11 cellular contexts compared by ENCODE assay signal in genomic region chr19:45049073-45049736, GRCh38. TPM values are rescaled to one million over a fixed set of nuclear protein-coding genes. Genes with fewer than 3 reads are reported as not detected.
A peak's percentile ranks its signal among the peaks of the same experiment; 100 is the strongest.
DNase-seq lines count a peak whose midpoint lies in the region; ATAC-seq and TF ChIP-seq lines count a peak whose summit lies in the region.
"Had no signal": no experiment of that assay in that cellular context is flagged by ENCODE, and none has a peak within 500 bp of the region (broad histone marks: within the 10 kb centered on the region; RNA-seq: fewer than 3 reads in every experiment).

No MANE protein-coding gene starts in this region.

- no peak overlapping the region for H3T11ph ChIP-seq in H9 (ENCODE audit: low read length)

- no peak overlapping the region for H3K4me2 ChIP-seq in H9 (ENCODE audit: insufficient read depth, insufficient read length, low read length)

- peaks cover 5% of the 10 kb centered on the region; the same call in 1 of the 2 replicates for H3K79me2 ChIP-seq in H9 (ENCODE audit: insufficient read depth, low read length)

- TF ChIP-seq CTCF in H9 (conservative IDR thresholded peaks at IDR 0.05) (no peak), foreskin keratinocyte (conservative IDR thresholded peaks at IDR 0.05) (no peak), progenitor cell of endocrine pancreas (IDR thresholded peaks at IDR 0.05; ENCODE audit: unreplicated experiment) (no peak)
- no peak for TF ChIP-seq CTCF in activated CD8-positive, alpha-beta T cell treated with anti-CD3 and anti-CD28 coated beads for 36 hours (IDR thresholded peaks at IDR 0.05)

- no peak overlapping the region for H3K56ac ChIP-seq in H9 (ENCODE audit: insufficient read length, low read depth, low read length)

- no CpG with 5 or more reads among the region's 8 CpGs for WGBS in H9 (ENCODE audit: extremely low coverage, insufficient read length, low lambda C conversion rate)

- H4K91ac ChIP-seq in H9 (ENCODE audit: insufficient read length, low read depth, low read length): no peak overlapping the region

- CTCF ChIA-PET in activated CD8-positive, alpha-beta T cell treated with anti-CD3 and anti-CD28 coated beads for 36 hours (lab: Charles Lee): interaction anchor here (1.0 to 1.4 kb wide), 4 partner anchors 11 to 77 kb away, joined by 3 to 8 read pairs (median 4); no protein-coding TSS in a partner anchor

- peak overlapping the region; percentile 52 to 94 (median 73); a peak in 5 of 7 replicates for H3K27ac Mint-ChIP-seq in H9
- H3K27ac Mint-ChIP-seq in activated CD8-positive, alpha-beta T cell treated with anti-CD3 and anti-CD28 coated beads for 36 hours: peak overlapping the region; percentile 39
- peak overlapping the region; percentile 41 for H3K27ac Mint-ChIP-seq in progenitor cell of endocrine pancreas

- H2AFZ ChIP-seq in H9 (ENCODE audit: low read length): no peak overlapping the region

- H3K27me3 Mint-ChIP-seq in H9 (ENCODE audit: low read depth): no peaks in the 10 kb centered on the region
- no peaks in the 10 kb centered on the region for H3K27me3 Mint-ChIP-seq in activated CD8-positive, alpha-beta T cell treated with anti-CD3 and anti-CD28 coated beads for 36 hours
- H3K27me3 Mint-ChIP-seq in progenitor cell of endocrine pancreas: no peaks in the 10 kb centered on the region

- H3K36me3 Mint-ChIP-seq in H9 (ENCODE audit: insufficient read depth in 1 of 3, low read depth in 3 of 3): peaks cover 20 to 53% (median 50%) of the 10 kb centered on the region in 3 experiments; a peak in 6 of 7 replicates
- peaks cover 25% of the 10 kb centered on the region for H3K36me3 Mint-ChIP-seq in activated CD8-positive, alpha-beta T cell treated with anti-CD3 and anti-CD28 coated beads for 36 hours (ENCODE audit: low read depth)
- peaks cover 19% of the 10 kb centered on the region for H3K36me3 Mint-ChIP-seq in progenitor cell of endocrine pancreas (ENCODE audit: insufficient read depth)

- H4K8ac ChIP-seq in H9 (replicated peaks; ENCODE audit: insufficient read length, low read depth, low read length): no peak overlapping the region

- no peak overlapping the region for H3K9ac ChIP-seq in H9 (ENCODE audit: extremely low read depth, insufficient read length, low read length)

- no peak overlapping the region for H3K23ac ChIP-seq in H9 (ENCODE audit: insufficient read length, low read depth, low read length)

- no peak overlapping the region for H2BK20ac ChIP-seq in H9 (ENCODE audit: low read depth, low read length, poor library complexity, severe bottlenecking)

- H3K18ac ChIP-seq in H9 (ENCODE audit: insufficient read length, low read depth, low read length): no peak overlapping the region

- no peak overlapping the region for H2BK15ac ChIP-seq in H9 (ENCODE audit: low read depth, low read length)

- H2BK12ac ChIP-seq in H9 (ENCODE audit: insufficient read length, low read depth, low read length): no peak overlapping the region

- H3K9me3 Mint-ChIP-seq in H9 (no peaks in the 10 kb centered on the region; a peak in 1 of 5 replicates), progenitor cell of endocrine pancreas (ENCODE audit: low read depth) (no peaks in the 10 kb centered on the region)
- no peaks in the 10 kb centered on the region for H3K9me3 Mint-ChIP-seq in activated CD8-positive, alpha-beta T cell treated with anti-CD3 and anti-CD28 coated beads for 36 hours

- H3K27ac ChIP-seq in H9 (ENCODE audit: insufficient read length, low read depth, low read length): no peak overlapping the region
- no peak overlapping the region for H3K27ac ChIP-seq in foreskin keratinocyte
- H3K27ac ChIP-seq: lower lobe of right lung had no signal

- intact Hi-C loops in activated CD8-positive, alpha-beta T cell treated with anti-CD3 and anti-CD28 coated beads for 36 hours (cut with micrococcal nuclease): no loop called here

- H3K4me1 Mint-ChIP-seq in H9 (no peaks in the 10 kb centered on the region; a peak in 2 of 4 replicates), progenitor cell of endocrine pancreas (ENCODE audit: low read depth) (peaks cover 24% of the 10 kb centered on the region)
- H3K4me1 Mint-ChIP-seq in activated CD8-positive, alpha-beta T cell treated with anti-CD3 and anti-CD28 coated beads for 36 hours (ENCODE audit: low read depth): peaks cover 37% of the 10 kb centered on the region

- H2AK5ac ChIP-seq in H9 (ENCODE audit: insufficient read length, low read length): no peak overlapping the region

- no peak overlapping the region for H2BK120ac ChIP-seq in H9 (ENCODE audit: low read depth, low read length, poor library complexity, severe bottlenecking)

- H3K14ac ChIP-seq in H9 (ENCODE audit: insufficient read depth, low read length): no peak overlapping the region

- no peak overlapping the region for H2BK5ac ChIP-seq in H9 (ENCODE audit: insufficient read length, low read length)

- no peak for DNase-seq in H9
- no peak for DNase-seq in activated CD8-positive, alpha-beta T cell treated with anti-CD3 and anti-CD28 coated beads for 36 hours
- peak; percentile 24 to 51 for DNase-seq in foreskin keratinocyte
- DNase-seq in progenitor cell of endocrine pancreas (ENCODE audit: low spot score, unreplicated experiment): no peak
- DNase-seq in NCI-H345 treated with DMSO at 0.1 percent for 48 hours (lab: John Stamatoyannopoulos, UW; ENCODE audit: unreplicated experiment): no peak
- DNase-seq: KBM-7; lower lobe of right lung; NCI-H69; stimulated activated naive CD4-positive, alpha-beta T cell treated with Interleukin-2 at 50 U/mL for 16 hours had no signal

- no peak overlapping the region for H3K4ac ChIP-seq in H9 (ENCODE audit: low read depth, low read length)

- POLR2A ChIA-PET in activated CD8-positive, alpha-beta T cell treated with anti-CD3 and anti-CD28 coated beads for 36 hours (lab: Charles Lee): interaction anchor here (0.8 to 1.4 kb wide), 4 partner anchors 10 to 57 kb away, joined by 3 to 5 read pairs (median 4); partner anchors contain the start of gene CLASRP

- H3K4me1 ChIP-seq in H9 (ENCODE audit: insufficient read depth, low read length): no peaks in the 10 kb centered on the region
- peaks cover 10% of the 10 kb centered on the region for H3K4me1 ChIP-seq in foreskin keratinocyte

- no peaks in the 10 kb centered on the region for H4K20me1 ChIP-seq in H9 (ENCODE audit: control insufficient read depth, insufficient read depth, insufficient read length)

- ATAC-seq in activated CD8-positive, alpha-beta T cell treated with anti-CD3 and anti-CD28 coated beads for 36 hours: no peak
- ATAC-seq in foreskin keratinocyte (peak; percentile 76), GM21576 (IDR thresholded peaks at IDR 0.05; ENCODE audit: unreplicated experiment) (no peak), GM18868 (IDR thresholded peaks at IDR 0.05; ENCODE audit: unreplicated experiment) (no peak)
- ATAC-seq: lower lobe of right lung had no signal

- H3K27me3 ChIP-seq in H9 (ENCODE audit: insufficient read depth, low read length): no peaks in the 10 kb centered on the region
- H3K27me3 ChIP-seq in foreskin keratinocyte: no peaks in the 10 kb centered on the region

- H3K79me1 ChIP-seq in H9 (ENCODE audit: insufficient read depth, low read depth, low read length, poor library complexity, severe bottlenecking): no peaks in the 10 kb centered on the region

- no peak overlapping the region for H4K5ac ChIP-seq in H9 (ENCODE audit: insufficient read length, low read depth, low read length)

- H3K9me3 ChIP-seq in H9 (ENCODE audit: control insufficient read depth, low read depth, low read length): no peaks in the 10 kb centered on the region
- H3K9me3 ChIP-seq: lower lobe of right lung had no signal

- no peaks in the 10 kb centered on the region for H3K23me2 ChIP-seq in H9 (ENCODE audit: insufficient read length, low read depth, low read length, poor library complexity, severe bottlenecking)

- H3K4me3 Mint-ChIP-seq in H9: no peak overlapping the region; a peak in 1 of 5 replicates
- H3K4me3 Mint-ChIP-seq in activated CD8-positive, alpha-beta T cell treated with anti-CD3 and anti-CD28 coated beads for 36 hours: no peak overlapping the region
- no peak overlapping the region for H3K4me3 Mint-ChIP-seq in progenitor cell of endocrine pancreas (ENCODE audit: low read depth)

RNA-seq across cellular contexts. Expression of gene CLASRP, which starts 10.4 kb away (rescaled TPM):
- total RNA-seq in H9 (2021): 87.0 and 87.1 TPM in 2 replicates
- total RNA-seq in activated CD8-positive, alpha-beta T cell treated with anti-CD3 and anti-CD28 coated beads for 36 hours: 10 to 100 TPM; 72.7 to 80.5 TPM
- 25.9 and 30.2 TPM in 2 replicates for total RNA-seq in foreskin keratinocyte
- polyA plus RNA-seq in foreskin keratinocyte: 43.5 and 46.7 TPM in 2 replicates
- total RNA-seq in progenitor cell of endocrine pancreas: 111 and 123 TPM in 2 replicates

RNA-seq across cellular contexts. Expression of gene ZNF296, which starts 27.1 kb away (rescaled TPM):
- total RNA-seq in H9 (2021) (14.3 and 14.8 TPM in 2 replicates), foreskin keratinocyte (2.5 TPM in 2 replicates), progenitor cell of endocrine pancreas (1.1 and 1.3 TPM in 2 replicates)
- total RNA-seq in activated CD8-positive, alpha-beta T cell treated with anti-CD3 and anti-CD28 coated beads for 36 hours: 1 to 10 TPM; 5.0 to 6.3 TPM
- 5.5 and 5.8 TPM in 2 replicates for polyA plus RNA-seq in foreskin keratinocyte

RNA-seq across cellular contexts. Expression of gene GEMIN7, which starts 29.9 kb away (rescaled TPM):
- total RNA-seq in H9 (2021): 46.0 and 47.2 TPM in 2 replicates
- 10 to 100 TPM; 44.1 to 46.8 TPM for total RNA-seq in activated CD8-positive, alpha-beta T cell treated with anti-CD3 and anti-CD28 coated beads for 36 hours
- total RNA-seq in foreskin keratinocyte: 34.9 and 37.8 TPM in 2 replicates
- 63.9 and 70.8 TPM in 2 replicates for polyA plus RNA-seq in foreskin keratinocyte
- 29.8 and 39.4 TPM in 2 replicates for total RNA-seq in progenitor cell of endocrine pancreas

RNA-seq across cellular contexts. Expression of gene PPP1R37, which starts 43.8 kb away (rescaled TPM):
- total RNA-seq in H9 (2021) (29.9 and 33.6 TPM in 2 replicates), foreskin keratinocyte (20.9 and 21.8 TPM in 2 replicates), progenitor cell of endocrine pancreas (44.8 and 45.8 TPM in 2 replicates)
- total RNA-seq in activated CD8-positive, alpha-beta T cell treated with anti-CD3 and anti-CD28 coated beads for 36 hours: 10 to 100 TPM; 20.9 to 21.2 TPM
- 16.6 and 17.5 TPM in 2 replicates for polyA plus RNA-seq in foreskin keratinocyte

RNA-seq across cellular contexts. Expression of gene RELB, which starts 47.9 kb away (rescaled TPM):
- total RNA-seq in H9 (2021): 13.7 and 14.3 TPM in 2 replicates
- total RNA-seq in activated CD8-positive, alpha-beta T cell treated with anti-CD3 and anti-CD28 coated beads for 36 hours: 10 to 100 TPM; 37.6 to 37.9 TPM
- 18.6 and 20.5 TPM in 2 replicates for total RNA-seq in foreskin keratinocyte
- polyA plus RNA-seq in foreskin keratinocyte: 19.2 and 25.0 TPM in 2 replicates
- total RNA-seq in progenitor cell of endocrine pancreas: 6.2 and 6.8 TPM in 2 replicates

Comparison
In these comparisons a context has a peak if more than half of its experiments do, and no peak if none do; other contexts are left out.
1. DNase-seq: peak in foreskin keratinocyte (2 of 2); none in H9 (single experiment), activated CD8-positive, alpha-beta T cell treated with anti-CD3 and anti-CD28 coated beads for 36 hours (single experiment), progenitor cell of endocrine pancreas (single experiment) and NCI-H345 treated with DMSO at 0.1 percent for 48 hours (single experiment).
2. Peak in every context shown above with its lines, with median percentiles within 50 percentile points of each other: H3K27ac Mint-ChIP-seq.